19 cellular contexts compared by ENCODE assay signal in genomic region chr2:100881629-100882028, GRCh38.
DNase-seq lines count a peak whose midpoint lies in the region; ATAC-seq, FAIRE-seq and TF ChIP-seq lines count a peak whose summit lies in the region.
"Had no signal": no experiment of that assay in that cellular context is flagged by ENCODE, and none has a peak within 500 bp of the region (broad histone marks: within the 10 kb centered on the region; RNA-seq: fewer than 3 reads in every experiment).

No MANE protein-coding gene starts in this region.

- peak overlapping the region in 1 of 2 experiments; percentile 75 for H3K14ac ChIP-seq in mesenchymal stem cell (ENCODE audit: low read length in 2 of 2)

- DNase-seq in A549 (ENCODE audit: low read depth in 1 of 2, low spot score in 1 of 2) = no peak
- DNase-seq in Jurkat, Clone E6-1 (ENCODE audit: low read depth, low spot score) = peak; percentile 51
- DNase-seq in coronary artery (ENCODE audit: low spot score) = peak; percentile 54
- no peak for DNase-seq in mesenchymal stem cell
- DNase-seq in NCI-H748 treated with DMSO at 0.1 percent for 48 hours (lab: John Stamatoyannopoulos, UW) = no peak
- DNase-seq in NCI-H1092 treated with DMSO at 0.1 percent for 48 hours (lab: John Stamatoyannopoulos, UW) = no peak
- no peak for DNase-seq in DMS153 treated with DMSO at 0.1 percent for 48 hours (lab: John Stamatoyannopoulos, UW; ENCODE audit: unreplicated experiment)
- DNase-seq: Calu3; CD4-positive, alpha-beta memory T cell; DND-41; NCI-H1105 treated with DMSO at 0.1 percent for 48 hours; NCI-H1694 treated with DMSO at 0.1 percent for 48 hours; NK-92 treated with Interleukin-12 subunit alpha and Interleukin-12 subunit beta, amount 100 ng/mL, for 24 hours; OCI-M1; RPMI8226; SHP77 treated with DMSO at 0.1 percent for 48 hours had no signal

- H3K36me3 ChIP-seq in mesenchymal stem cell (ENCODE audit: control insufficient read depth in 1 of 2, insufficient read depth in 2 of 2, low read depth in 1 of 2, low read length in 2 of 2) = no peaks in the 10 kb centered on the region
- H3K36me3 ChIP-seq: HAP-1 had no signal

- H3K9me3 ChIP-seq in A549 = no peaks in the 10 kb centered on the region
- H3K9me3 ChIP-seq in mesenchymal stem cell (ENCODE audit: control insufficient read depth, low read length) = no peaks in the 10 kb centered on the region
- H3K9me3 ChIP-seq: HAP-1 had no signal

- CTCF ChIA-PET in A549 (lab: Yijun Ruan, JAX) = interaction anchor here (0.6 to 1.4 kb wide), 6 partner anchors 10 to 390 kb away, joined by 3 to 6 read pairs (median 4); no protein-coding TSS in a partner anchor

- TF ChIP-seq EP300 in A549 (IDR thresholded peaks at IDR 0.05) = no peak

- no peak for TF ChIP-seq RAD21 in A549 (conservative IDR thresholded peaks at IDR 0.05 in 1 of 2, IDR thresholded peaks at IDR 0.05 in 1 of 2)

- no peak overlapping the region for H2BK5ac ChIP-seq in mesenchymal stem cell (ENCODE audit: low read depth, low read length, poor library complexity, severe bottlenecking)

- H3K9ac ChIP-seq in mesenchymal stem cell (ENCODE audit: low read length) = no peak overlapping the region

- no peak for TF ChIP-seq POLR2A in A549 (IDR thresholded peaks at IDR 0.05; ENCODE audit: low read length)

- H3K27me3 ChIP-seq in mesenchymal stem cell (ENCODE audit: control insufficient read depth in 1 of 2, insufficient read depth in 1 of 2, low read length in 2 of 2) = no peaks in the 10 kb centered on the region

- ATAC-seq in A549 (no peak), GM18858 (IDR thresholded peaks at IDR 0.05; ENCODE audit: unreplicated experiment) (no peak)

- H3K27ac ChIP-seq in A549 (peak overlapping the region; percentile 51 to 84), coronary artery (no peak overlapping the region), mesenchymal stem cell (ENCODE audit: low read length, poor library complexity, severe bottlenecking) (no peak overlapping the region)

- H3K4me2 ChIP-seq in A549 = peak overlapping the region; percentile 6; the same call in 1 of the 3 replicates
- no peak overlapping the region for H3K4me2 ChIP-seq in mesenchymal stem cell (ENCODE audit: low read length, poor library complexity, severe bottlenecking)

- WGBS in A549 (ENCODE audit: missing lambda C conversion rate) = 61% methylated on average over 9 of the region's 9 CpGs
- WGBS in mesenchymal stem cell = 26% methylated on average over 7 of the region's 9 CpGs

- H2AFZ ChIP-seq in mesenchymal stem cell (ENCODE audit: low read depth, low read length) = no peak overlapping the region

- no peak overlapping the region for H3K4me3 ChIP-seq in A549
- peak overlapping the region; percentile 21; the same call in 1 of the 2 replicates for H3K4me3 ChIP-seq in Jurkat, Clone E6-1 (ENCODE audit: low read length)
- H3K4me3 ChIP-seq in coronary artery = no peak overlapping the region
- no peak overlapping the region for H3K4me3 ChIP-seq in mesenchymal stem cell (ENCODE audit: insufficient read depth in 1 of 2, low read depth in 1 of 2, low read length in 2 of 2)
- H3K4me3 ChIP-seq: HAP-1 had no signal

- FAIRE-seq in A549 (lab: Jason Lieb, UNC) = no peak
- FAIRE-seq: HTR-8/SVneo had no signal

- no peak overlapping the region for H2BK120ac ChIP-seq in mesenchymal stem cell (ENCODE audit: low read depth, low read length)

- H3K23ac ChIP-seq in mesenchymal stem cell (ENCODE audit: low read length in 2 of 2) = peak overlapping the region in 1 of 2 experiments; percentile 37

- no peak overlapping the region for H4K91ac ChIP-seq in mesenchymal stem cell (ENCODE audit: low read length)

- POLR2A ChIA-PET in A549 (lab: Yijun Ruan, JAX) = no interaction called here

- no peak overlapping the region for H2AK5ac ChIP-seq in mesenchymal stem cell (ENCODE audit: low read length, severe bottlenecking)

- no peak overlapping the region for H2BK15ac ChIP-seq in mesenchymal stem cell (ENCODE audit: low read depth, poor library complexity, severe bottlenecking)

- TF ChIP-seq CTCF in A549 (IDR thresholded peaks at IDR 0.05) (no peak), coronary artery (IDR thresholded peaks at IDR 0.05) (no peak)

- H2BK12ac ChIP-seq in mesenchymal stem cell (ENCODE audit: low read length in 2 of 2) = peak overlapping the region in 1 of 2 experiments; percentile 93

- H3K4me1 ChIP-seq in A549 (peaks cover 80% of the 10 kb centered on the region), mesenchymal stem cell (ENCODE audit: control insufficient read depth, insufficient read depth, low read depth, low read length) (peaks cover 10% of the 10 kb centered on the region)
- H3K4me1 ChIP-seq: HAP-1 had no signal

- no peaks in the 10 kb centered on the region for H3K79me1 ChIP-seq in mesenchymal stem cell (replicated peaks; ENCODE audit: low read length, poor library complexity, severe bottlenecking)

- peak overlapping the region; percentile 37 to 84 for H3K18ac ChIP-seq in mesenchymal stem cell (ENCODE audit: low read depth in 1 of 2, low read length in 2 of 2)

- peak overlapping the region in 1 of 2 experiments; percentile 85 for H3K4ac ChIP-seq in mesenchymal stem cell (ENCODE audit: low read depth in 1 of 2, low read length in 2 of 2)

- peak overlapping the region; percentile 24 for H4K8ac ChIP-seq in mesenchymal stem cell (ENCODE audit: low read length)

TF ChIP-seq in A549, 52 proteins besides CTCF, POLR2A, EP300 and RAD21:
- TF ChIP-seq, protein P1, sequence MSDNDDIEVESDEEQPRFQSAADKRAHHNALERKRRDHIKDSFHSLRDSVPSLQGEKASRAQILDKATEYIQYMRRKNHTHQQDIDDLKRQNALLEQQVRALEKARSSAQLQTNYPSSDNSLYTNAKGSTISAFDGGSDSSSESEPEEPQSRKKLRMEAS (IDR thresholded peaks at IDR 0.05) = no peak
- TF ChIP-seq, protein P2, sequence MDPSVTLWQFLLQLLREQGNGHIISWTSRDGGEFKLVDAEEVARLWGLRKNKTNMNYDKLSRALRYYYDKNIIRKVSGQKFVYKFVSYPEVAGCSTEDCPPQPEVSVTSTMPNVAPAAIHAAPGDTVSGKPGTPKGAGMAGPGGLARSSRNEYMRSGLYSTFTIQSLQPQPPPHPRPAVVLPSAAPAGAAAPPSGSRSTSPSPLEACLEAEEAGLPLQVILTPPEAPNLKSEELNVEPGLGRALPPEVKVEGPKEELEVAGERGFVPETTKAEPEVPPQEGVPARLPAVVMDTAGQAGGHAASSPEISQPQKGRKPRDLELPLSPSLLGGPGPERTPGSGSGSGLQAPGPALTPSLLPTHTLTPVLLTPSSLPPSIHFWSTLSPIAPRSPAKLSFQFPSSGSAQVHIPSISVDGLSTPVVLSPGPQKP (IDR thresholded peaks at IDR 0.05; ENCODE audit: low read depth, low read length) = no peak

Comparison
In these comparisons a context has a peak if more than half of its experiments do, and no peak if none do; other contexts are left out.
1. DNase-seq: peak in Jurkat, Clone E6-1 (single experiment) and coronary artery (single experiment); none in A549 (0 of 2), mesenchymal stem cell (single experiment), NCI-H748 treated with DMSO at 0.1 percent for 48 hours (single experiment), NCI-H1092 treated with DMSO at 0.1 percent for 48 hours (single experiment) and DMS153 treated with DMSO at 0.1 percent for 48 hours (single experiment).
2. H3K27ac ChIP-seq: peak in A549 (2 of 2); none in coronary artery (0 of 2) and mesenchymal stem cell (single experiment).